23 cellular contexts compared by ENCODE assay signal in genomic region chr5:54403121-54403520, GRCh38. TPM values are rescaled to one million over a fixed set of nuclear protein-coding genes. Genes with fewer than 3 reads are reported as not detected.
DNase-seq lines count a peak whose midpoint lies in the region; ATAC-seq, FAIRE-seq and TF ChIP-seq lines count a peak whose summit lies in the region.
"Had no signal": no experiment of that assay in that cellular context is flagged by ENCODE, and none has a peak within 500 bp of the region (broad histone marks: within the 10 kb centered on the region; RNA-seq: fewer than 3 reads in every experiment).

No MANE protein-coding gene starts in this region.

- TF ChIP-seq CTCF in MCF 10A (IDR thresholded peaks at IDR 0.05; ENCODE audit: unreplicated experiment), result no peak
- no peak for TF ChIP-seq CTCF in gastroesophageal sphincter (IDR thresholded peaks at IDR 0.05)
- no peak for TF ChIP-seq CTCF in smooth muscle cell (IDR thresholded peaks at IDR 0.05; ENCODE audit: borderline replicate concordance, insufficient read depth, poor library complexity, severe bottlenecking)
- TF ChIP-seq CTCF in transverse colon (IDR thresholded peaks at IDR 0.05), result no peak

- no peaks in the 10 kb centered on the region for H3F3A ChIP-seq in smooth muscle cell (ENCODE audit: low read depth)

- DNase-seq in HTR-8/SVneo (ENCODE audit: insufficient read length, low spot score) (no peak), MCF 10A (ENCODE audit: unreplicated experiment) (no peak), smooth muscle cell (lab: John Stamatoyannopoulos, UW; ENCODE audit: unreplicated experiment) (no peak), transverse colon (no peak), D341Med (ENCODE audit: low spot score) (no peak)
- no peak for DNase-seq in activated CD4-positive, alpha-beta T cell treated with anti-CD3 and anti-CD28 coated beads, Interleukin-2, amount 50 U/mL, for 4 hours
- DNase-seq: AML-193; C1 segment of cervical spinal cord; Calu3; CD8-positive, alpha-beta T cell; GDM1; Kasumi-1; MG63; NCI-H1092; NCI-H1436 treated with DMSO at 0.1 percent for 48 hours; NCI-H1930; NK-92 treated with Interleukin-12 subunit alpha and Interleukin-12 subunit beta, amount 100 ng/mL, for 24 hours had no signal

- H3K4me2 ChIP-seq in smooth muscle cell, result peak overlapping the region; percentile 17

- POLR2A ChIA-PET in MCF 10A (lab: Yijun Ruan, JAX), result interaction anchor here (0.9 to 5.0 kb wide), 12 partner anchors 9 to 93 kb away, joined by 3 to 85 read pairs (median 4); partner anchors contain the start of gene ARL15

- no TSS peak for BruUV-seq in MCF 10A (replicated peaks; lab: Mats Ljungman, UMichigan)

- no peaks in the 10 kb centered on the region for H3K9me3 ChIP-seq in gastroesophageal sphincter
- H3K9me3 ChIP-seq in smooth muscle cell (replicated peaks; ENCODE audit: low read depth), result no peaks in the 10 kb centered on the region
- no peaks in the 10 kb centered on the region for H3K9me3 ChIP-seq in transverse colon
- H3K9me3 ChIP-seq: MG63 had no signal

- H3K36me3 Mint-ChIP-seq in MCF 10A (ENCODE audit: insufficient read depth, unreplicated experiment), result no peaks in the 10 kb centered on the region
- H3K36me3 Mint-ChIP-seq: CD8-positive, alpha-beta T cell had no signal

- WGBS in gastroesophageal sphincter (ENCODE audit: low coverage in 1 of 2), 2 donors, result 89% methylated on average over 2 of the region's 2 CpGs
- WGBS in smooth muscle cell (ENCODE audit: low lambda C conversion rate), result 70% methylated on average over 2 of the region's 2 CpGs
- 83 to 92% methylated on average over 2 of the region's 2 CpGs for WGBS in transverse colon (ENCODE audit: low coverage in 1 of 2), 2 donors

- peak overlapping the region in 3 of 4 donors; percentile 50 to 62 (median 54) for H3K27ac ChIP-seq in gastroesophageal sphincter
- peak overlapping the region; percentile 82 for H3K27ac ChIP-seq in smooth muscle cell (ENCODE audit: low read depth)
- no peak overlapping the region for H3K27ac ChIP-seq in transverse colon

- peak overlapping the region; percentile 21 for H3K9ac ChIP-seq in smooth muscle cell (ENCODE audit: low read depth)

- no peaks in the 10 kb centered on the region for H4K20me1 ChIP-seq in smooth muscle cell (ENCODE audit: low read depth)

- peak; percentile 33 for FAIRE-seq in HTR-8/SVneo (lab: Jason Lieb, UNC)
- FAIRE-seq: GM18507, H54 had no signal

- H3K4me1 Mint-ChIP-seq in MCF 10A (ENCODE audit: insufficient read depth, unreplicated experiment), result peaks cover 21% of the 10 kb centered on the region

- H3K79me2 ChIP-seq in smooth muscle cell (ENCODE audit: low read depth), result no peaks in the 10 kb centered on the region

- H3K27ac Mint-ChIP-seq in MCF 10A (ENCODE audit: low read depth, unreplicated experiment), result peak overlapping the region; percentile 94
- H3K27ac Mint-ChIP-seq: CD8-positive, alpha-beta T cell had no signal

- CTCF ChIA-PET in MCF 10A (lab: Yijun Ruan, JAX), result interaction anchor here (0.7 to 2.0 kb wide), 9 partner anchors 8 to 169 kb away, joined by 3 to 8 read pairs (median 5); no protein-coding TSS in a partner anchor

- no peak for ATAC-seq in gastroesophageal sphincter
- ATAC-seq in GM19452 (IDR thresholded peaks at IDR 0.05; ENCODE audit: unreplicated experiment), result no peak
- ATAC-seq: CD8-positive, alpha-beta T cell had no signal

- no peak overlapping the region for H3K4me3 Mint-ChIP-seq in MCF 10A (ENCODE audit: unreplicated experiment)
- H3K4me3 Mint-ChIP-seq: CD8-positive, alpha-beta T cell had no signal

- no peaks in the 10 kb centered on the region for H3K9me3 Mint-ChIP-seq in MCF 10A (ENCODE audit: unreplicated experiment)
- H3K9me3 Mint-ChIP-seq: CD8-positive, alpha-beta T cell had no signal

- TF ChIP-seq POLR2A in gastroesophageal sphincter (IDR thresholded peaks at IDR 0.05) (no peak), transverse colon (IDR thresholded peaks at IDR 0.05) (no peak)

- H3K4me3 ChIP-seq in gastroesophageal sphincter (no peak overlapping the region), smooth muscle cell (no peak overlapping the region), transverse colon (no peak overlapping the region)
- H3K4me3 ChIP-seq: MG63 had no signal

- intact Hi-C loops in MCF 10A (cut with micrococcal nuclease), result no loop called here
- intact Hi-C loops in transverse colon (cut with DNase I; ENCODE audit: low total_unique reads), result no loop called here

- no peaks in the 10 kb centered on the region for H3K27me3 Mint-ChIP-seq in MCF 10A (ENCODE audit: insufficient read depth, unreplicated experiment)

- no peaks in the 10 kb centered on the region for H3K27me3 ChIP-seq in gastroesophageal sphincter
- no peaks in the 10 kb centered on the region for H3K27me3 ChIP-seq in smooth muscle cell (ENCODE audit: low read depth)
- no peaks in the 10 kb centered on the region for H3K27me3 ChIP-seq in transverse colon
- H3K27me3 ChIP-seq: MG63 had no signal

- no peak overlapping the region for H2AFZ ChIP-seq in smooth muscle cell (ENCODE audit: low read depth)

- H3K4me1 ChIP-seq in gastroesophageal sphincter (peaks cover 0 to 41% (median 10%) of the 10 kb centered on the region in 3 donors), smooth muscle cell (ENCODE audit: low read depth) (peaks cover 9% of the 10 kb centered on the region), transverse colon (no peaks in the 10 kb centered on the region)

- in situ Hi-C loops in transverse colon (cut with MboI; ENCODE audit: low pct_ligation_motif_present in 1 of 4, low pct_unique_long_range_greater_than_20kb in 1 of 4, low sequenced_read_pairs in 3 of 4), result loop anchor here in 1 of 4 donors (25.0 kb wide), 1 partner anchor 141 kb away; no protein-coding TSS in a partner anchor

- TF ChIP-seq EP300 in gastroesophageal sphincter (IDR thresholded peaks at IDR 0.05) (no peak), transverse colon (IDR thresholded peaks at IDR 0.05; ENCODE audit: low read depth) (no peak)

- no peaks in the 10 kb centered on the region for H3K36me3 ChIP-seq in gastroesophageal sphincter
- H3K36me3 ChIP-seq in smooth muscle cell (ENCODE audit: low read depth), result no peaks in the 10 kb centered on the region
- H3K36me3 ChIP-seq in transverse colon, result no peaks in the 10 kb centered on the region
- H3K36me3 ChIP-seq: MG63 had no signal

RNA-seq across cellular contexts. Expression of gene HSPB3, which starts 52.4 kb away (rescaled TPM):
- total RNA-seq in MCF 10A (2022) (not detected in 2 replicates), gastroesophageal sphincter (10 to 100 TPM in 2 of 4 donors, 1 to 10 TPM in 2; 5.9 to 90.6 (median 32.1) TPM), smooth muscle cell (3.1 and 5.5 TPM in 2 replicates), transverse colon (10 to 100 TPM in 1 of 4 donors, 1 to 10 TPM in 1, not detected in 2; 4.1 to 55.2 TPM)
- 1.5 and 2.3 TPM in 2 replicates for polyA plus RNA-seq in smooth muscle cell
- total RNA-seq: Calu3; CD8-positive, alpha-beta T cell; Daoy; NCI-H460 had no signal

Comparison
In these comparisons a context has a peak if more than half of its experiments do, and no peak if none do; other contexts are left out.
1. H3K27ac ChIP-seq: peak in gastroesophageal sphincter (3 of 4) and smooth muscle cell (single experiment); none in transverse colon (0 of 4).